ENCODE assay signal across 10 cellular contexts in genomic region chr5:94691947-94692346, GRCh38.
A peak's percentile ranks its signal among the peaks of the same experiment; 100 is the strongest.
DNase-seq lines count a peak whose midpoint lies in the region; ATAC-seq and TF ChIP-seq lines count a peak whose summit lies in the region.
"Had no signal": no experiment of that assay in that cellular context is flagged by ENCODE, and none has a peak within 500 bp of the region (broad histone marks: within the 10 kb centered on the region; RNA-seq: fewer than 3 reads in every experiment).

No MANE protein-coding gene starts in this region.

- no peak for TF ChIP-seq POLR2A in IMR-90 (IDR thresholded peaks at IDR 0.05; ENCODE audit: low read depth, low read length)

- no peak for TF ChIP-seq RAD21 in IMR-90 (IDR thresholded peaks at IDR 0.05; ENCODE audit: low read length)

- no peak for TF ChIP-seq CTCF in IMR-90 (conservative IDR thresholded peaks at IDR 0.05; ENCODE audit: low read depth, low read length)
- no peak for TF ChIP-seq CTCF in foreskin fibroblast (IDR thresholded peaks at IDR 0.05; ENCODE audit: low read depth, low read length)
- TF ChIP-seq CTCF in osteoblast (IDR thresholded peaks at IDR 0.05; ENCODE audit: extremely low read depth, low read depth, low read length): no peak

- peak overlapping the region; percentile 87 for H2AK9ac ChIP-seq in IMR-90 (replicated peaks; ENCODE audit: low read depth, low read length, poor library complexity)

- dilution Hi-C loops in IMR-90 (cut with HindIII; ENCODE audit: low sequenced_read_pairs, unreplicated experiment): no loop called here

- H3K27ac ChIP-seq in IMR-90 (ENCODE audit: insufficient read depth, low read length) (no peak overlapping the region), osteoblast (ENCODE audit: low read depth, low read length) (no peak overlapping the region)
- H3K27ac ChIP-seq: uterus had no signal

- no peak overlapping the region for H3K14ac ChIP-seq in IMR-90 (replicated peaks; ENCODE audit: low read depth, low read length)

- H3K36me3 ChIP-seq in IMR-90 (ENCODE audit: control insufficient read depth, insufficient read depth, low read length) (peaks cover 2% of the 10 kb centered on the region; the same call in 1 of the 2 replicates), osteoblast (ENCODE audit: insufficient read depth, low read length) (no peaks in the 10 kb centered on the region)
- H3K36me3 ChIP-seq: uterus had no signal

- H3K4me1 ChIP-seq in IMR-90 (ENCODE audit: control insufficient read depth, insufficient read depth, low read length) (peaks cover 4% of the 10 kb centered on the region), osteoblast (ENCODE audit: insufficient read depth, low read length) (peaks cover 20% of the 10 kb centered on the region)

- H2AK5ac ChIP-seq in IMR-90 (ENCODE audit: low read depth, low read length): no peak overlapping the region

- no peak overlapping the region for H2BK5ac ChIP-seq in IMR-90 (ENCODE audit: low read depth, low read length, poor library complexity, severe bottlenecking)

- no peak overlapping the region for H2BK120ac ChIP-seq in IMR-90 (ENCODE audit: low read depth, low read length)

- in situ Hi-C loops in IMR-90 (cut with MboI; ENCODE audit: low sequenced_read_pairs): loop anchor here (10.0 kb wide), 1 partner anchor 1107 kb away; the partner anchor contains the start of genes NR2F1 and NR2F1-AS1

- no peaks in the 10 kb centered on the region for H3K79me1 ChIP-seq in IMR-90 (ENCODE audit: low read depth in 1 of 2, low read length in 2 of 2)

- H3K56ac ChIP-seq in IMR-90 (ENCODE audit: extremely low read depth, insufficient read depth, low read length): no peak overlapping the region

- no peaks in the 10 kb centered on the region for H3K27me3 ChIP-seq in IMR-90 (ENCODE audit: control insufficient read depth, insufficient read depth, low read length)
- H3K27me3 ChIP-seq in osteoblast (ENCODE audit: insufficient read depth, low read length): no peaks in the 10 kb centered on the region
- H3K27me3 ChIP-seq: uterus had no signal

- H3K4me2 ChIP-seq in IMR-90 (ENCODE audit: low read depth, low read length) (no peak overlapping the region), osteoblast (ENCODE audit: insufficient read depth, low read length) (no peak overlapping the region)

- H3K79me2 ChIP-seq in osteoblast (ENCODE audit: insufficient read depth, low read length): no peaks in the 10 kb centered on the region

- no TSS peak for BruUV-seq in IMR-90 (replicated peaks; lab: Mats Ljungman, UMichigan)

- H2AFZ ChIP-seq in IMR-90 (replicated peaks; ENCODE audit: low read length, poor library complexity) (no peak overlapping the region), osteoblast (ENCODE audit: low read length) (no peak overlapping the region)

- CTCF ChIA-PET in IMR-90 (lab: Yijun Ruan, JAX): interaction anchor here (0.9 to 1.3 kb wide), 2 partner anchors 11 to 199 kb away, joined by 4 read pairs; no protein-coding TSS in a partner anchor

- H3K18ac ChIP-seq in IMR-90 (ENCODE audit: low read depth, low read length): no peak overlapping the region

- no peak overlapping the region for H3K23ac ChIP-seq in IMR-90 (ENCODE audit: low read depth, low read length)

- 0 out of 2 replicates have a peak, but pooled peaks cover 3% of the 10 kb centered on the region for H3K9me1 ChIP-seq in IMR-90 (ENCODE audit: insufficient read depth, low read length)

- H4K5ac ChIP-seq in IMR-90 (ENCODE audit: low read depth, low read length): no peak overlapping the region

- H3K9me3 ChIP-seq in IMR-90 (ENCODE audit: control insufficient read depth, insufficient read depth, low read length) (no peaks in the 10 kb centered on the region), osteoblast (ENCODE audit: low read depth, low read length) (no peaks in the 10 kb centered on the region)
- H3K9me3 ChIP-seq: uterus had no signal

- POLR2A ChIA-PET in IMR-90 (lab: Charles Lee; ENCODE audit: unreplicated experiment): no interaction called here

- intact Hi-C loops in IMR-90 (cut with micrococcal nuclease): loop anchor here (2.0 to 10.0 kb wide), 7 partner anchors 75 to 1105 kb away; partner anchors contain the start of genes KIAA0825 and SLF1

- H4K8ac ChIP-seq in IMR-90 (ENCODE audit: low read depth in 2 of 2, low read length in 2 of 2): no peak overlapping the region

- no peak overlapping the region for H3K4ac ChIP-seq in IMR-90 (ENCODE audit: low read depth, low read length)

- 37% methylated on average over 2 of the region's 4 CpGs; no CpG with 5 or more reads in 1 of the 2 experiments for WGBS in IMR-90 (ENCODE audit: extremely low coverage in 2 of 2, insufficient read length in 1 of 2), 2 experiments

- H3K4me3 ChIP-seq in IMR-90 (ENCODE audit: insufficient read depth, low read depth, low read length): no peak overlapping the region
- no peak overlapping the region for H3K4me3 ChIP-seq in foreskin fibroblast (ENCODE audit: low read depth in 1 of 2, low read length in 2 of 2)
- H3K4me3 ChIP-seq in osteoblast (ENCODE audit: insufficient read depth, low read length): no peak overlapping the region
- H3K4me3 ChIP-seq: uterus had no signal

- H4K91ac ChIP-seq in IMR-90 (ENCODE audit: insufficient read depth, low read depth, low read length): no peak overlapping the region

- no peak overlapping the region for H2BK20ac ChIP-seq in IMR-90 (ENCODE audit: low read depth, low read length)

- DNase-seq in A172 (ENCODE audit: low spot score): peak; percentile 11
- DNase-seq in IMR-90: peak; percentile 66
- DNase-seq in SKM-1 treated with dmso at 0.1 percent for 144 hours (lab: John Stamatoyannopoulos, UW; ENCODE audit: unreplicated experiment): peak; percentile 44
- DNase-seq in foreskin fibroblast: peak; percentile 26 to 41
- DNase-seq in osteoblast (ENCODE audit: insufficient read length, low spot score, missing footprints): no peak
- DNase-seq: stimulated activated CD4-positive, alpha-beta T cell treated with anti-CD3 and anti-CD28 coated beads, Interleukin-4, amount 100 ng/mL, for 24 hours had no signal

- ATAC-seq in IMR-90 (ENCODE audit: low read depth) (no peak), HG02642 (IDR thresholded peaks at IDR 0.05; ENCODE audit: poor library complexity, unreplicated experiment) (no peak), GM21825 (IDR thresholded peaks at IDR 0.05; ENCODE audit: unreplicated experiment) (no peak), HG03139 (IDR thresholded peaks at IDR 0.05; ENCODE audit: unreplicated experiment) (no peak)

- H4K20me1 ChIP-seq in IMR-90 (ENCODE audit: insufficient read depth, low read length) (no peaks in the 10 kb centered on the region), osteoblast (ENCODE audit: insufficient read depth, low read length) (no peaks in the 10 kb centered on the region)

- no peak overlapping the region for H2BK15ac ChIP-seq in IMR-90 (ENCODE audit: low read depth, low read length)

- H3K9ac ChIP-seq in IMR-90 (ENCODE audit: low read depth, low read length): no peak overlapping the region

TF ChIP-seq in IMR-90, 13 proteins besides CTCF, POLR2A, EP300 and RAD21:
- TF ChIP-seq MAFK (IDR thresholded peaks at IDR 0.05; ENCODE audit: low read depth, low read length) (no peak), CEBPB (IDR thresholded peaks at IDR 0.05; ENCODE audit: low read depth, low read length) (peak; percentile 75)
